8 cellular contexts compared by ENCODE assay signal in genomic region chr6:28838289-28838633, GRCh38.
DNase-seq lines count a peak whose midpoint lies in the region; ATAC-seq and TF ChIP-seq lines count a peak whose summit lies in the region.

No MANE protein-coding gene starts in this region.

- H3K27ac ChIP-seq in HCT116 (ENCODE audit: low read depth, low read length), result peak overlapping the region; percentile 67

- H4K20me1 ChIP-seq in HCT116 (ENCODE audit: insufficient read depth), result no peaks in the 10 kb centered on the region

- DNase-seq in ELF-1 (ENCODE audit: low read depth, low spot score) (peak; percentile 84), HCT116 (ENCODE audit: low read depth, low spot score) (no peak), NB4 (ENCODE audit: low read depth) (peak; percentile 75), amygdala (lab: John Stamatoyannopoulos, UW) (peak in 42 of 56 donors; percentile 4 to 86 (median 52)), hepatic stellate cell (ENCODE audit: low spot score) (peak; percentile 29), retina (peak; percentile 92), AG20443 (ENCODE audit: low spot score) (no peak)

- no peaks in the 10 kb centered on the region for H3K9me3 ChIP-seq in HCT116 (ENCODE audit: control insufficient read depth in 1 of 2, insufficient read depth in 1 of 2, low read depth in 1 of 2, low read length in 2 of 2)

- H3K79me2 ChIP-seq in HCT116 (ENCODE audit: insufficient read depth, low read length), result no peaks in the 10 kb centered on the region

- peak overlapping the region; percentile 95 for H2AFZ ChIP-seq in HCT116 (ENCODE audit: low read depth, low read length, poor library complexity, severe bottlenecking)

- H3K9me2 ChIP-seq in HCT116 (ENCODE audit: insufficient read depth), result no peaks in the 10 kb centered on the region

- TF ChIP-seq POLR2A in HCT116 (IDR thresholded peaks at IDR 0.05; ENCODE audit: borderline replicate concordance, extremely low read depth, insufficient read depth, insufficient read length) (no peak), NB4 (IDR thresholded peaks at IDR 0.05; ENCODE audit: extremely low read depth, insufficient read length) (no peak)

- peak overlapping the region; percentile 90 for H3K27ac Mint-ChIP-seq in T-helper 1 cell treated with Interleukin-12 subunit alpha and Interleukin-12 subunit beta and Interleukin-4 antibody, amounts not matched to agents 30 μg/mL and 1 μg/mL, for 36 hours

- peaks cover 58% of the 10 kb centered on the region for H3K27me3 Mint-ChIP-seq in T-helper 1 cell treated with Interleukin-12 subunit alpha and Interleukin-12 subunit beta and Interleukin-4 antibody, amounts not matched to agents 30 μg/mL and 1 μg/mL, for 36 hours (ENCODE audit: low read depth)

- RAD21 ChIA-PET in HCT116 (lab: Charles Lee; ENCODE audit: low non-redundant PET in 1 of 2, low total read pairs in 2 of 2, uncharacterized antibody in 2 of 2, unreplicated experiment in 2 of 2), result interaction anchor here (0.8 to 1.1 kb wide), 2 partner anchors 15 to 66 kb away, joined by 3 read pairs; no protein-coding TSS in a partner anchor

- H3K4me3 Mint-ChIP-seq in T-helper 1 cell treated with Interleukin-12 subunit alpha and Interleukin-12 subunit beta and Interleukin-4 antibody, amounts not matched to agents 30 μg/mL and 1 μg/mL, for 36 hours, result peak overlapping the region; percentile 95

- peaks cover 21% of the 10 kb centered on the region for H3K4me1 Mint-ChIP-seq in T-helper 1 cell treated with Interleukin-12 subunit alpha and Interleukin-12 subunit beta and Interleukin-4 antibody, amounts not matched to agents 30 μg/mL and 1 μg/mL, for 36 hours (ENCODE audit: low read depth)

- intact Hi-C loops in HCT116 (cut with micrococcal nuclease), result loop anchor here (1.0 to 5.0 kb wide), 5 partner anchors 58 to 389 kb away; no protein-coding TSS in a partner anchor

- peak overlapping the region; percentile 58 for H3K9ac ChIP-seq in HCT116 (ENCODE audit: low read length)

- H3K4me1 ChIP-seq in HCT116 (ENCODE audit: control insufficient read depth in 1 of 2, insufficient read depth in 2 of 2, low read length in 2 of 2), result peaks cover 3 to 19% of the 10 kb centered on the region in 2 experiments; a peak in 3 of 4 replicates

- no peaks in the 10 kb centered on the region for H3K9me3 Mint-ChIP-seq in T-helper 1 cell treated with Interleukin-12 subunit alpha and Interleukin-12 subunit beta and Interleukin-4 antibody, amounts not matched to agents 30 μg/mL and 1 μg/mL, for 36 hours

- POLR2A ChIA-PET in HCT116 (lab: Charles Lee), result interaction anchor here (1.0 to 2.3 kb wide), 9 partner anchors 15 to 164 kb away, joined by 3 to 14 read pairs (median 4); partner anchors contain the start of gene TRIM27

- no TSS peak for BruUV-seq in HCT116 (replicated peaks; lab: Mats Ljungman, UMichigan)

- TF ChIP-seq CTCF in HCT116 (IDR thresholded peaks at IDR 0.05 in 2 of 3, conservative IDR thresholded peaks at IDR 0.05 in 1 of 3; ENCODE audit: borderline replicate concordance in 1 of 3, insufficient read depth in 1 of 3, low read depth in 2 of 3, low read length in 2 of 3), result no peak
- no peak for TF ChIP-seq CTCF in NB4 (IDR thresholded peaks at IDR 0.05; ENCODE audit: low read depth, low read length)

- peak; percentile 54 for ATAC-seq in HCT116

- H3K36me3 Mint-ChIP-seq in T-helper 1 cell treated with Interleukin-12 subunit alpha and Interleukin-12 subunit beta and Interleukin-4 antibody, amounts not matched to agents 30 μg/mL and 1 μg/mL, for 36 hours (ENCODE audit: low read depth), result peaks cover 2% of the 10 kb centered on the region

- no peaks in the 10 kb centered on the region for H3K36me3 ChIP-seq in HCT116 (ENCODE audit: control insufficient read depth in 1 of 2, insufficient read depth in 2 of 2, low read length in 2 of 2)

- CTCF ChIA-PET in HCT116 (lab: Charles Lee), result interaction anchor here (0.8 to 2.0 kb wide), 18 partner anchors 21 to 389 kb away, joined by 3 to 10 read pairs (median 5); partner anchors contain the start of gene TRIM27

- peak overlapping the region; percentile 55 to 67 for H3K4me3 ChIP-seq in HCT116 (replicated peaks in 1 of 2; ENCODE audit: low read depth in 1 of 2, low read length in 2 of 2)
- peak overlapping the region; percentile 86 for H3K4me3 ChIP-seq in NB4 (ENCODE audit: low read depth, low read length)

- no peak for TF ChIP-seq RAD21 in HCT116 (IDR thresholded peaks at IDR 0.05; ENCODE audit: low read depth)

- H3K4me2 ChIP-seq in HCT116 (ENCODE audit: low read length), result peak overlapping the region; percentile 87

- no peaks in the 10 kb centered on the region for H3K27me3 ChIP-seq in HCT116 (ENCODE audit: insufficient read depth, low read length)

TF ChIP-seq in HCT116, 20 proteins besides CTCF, POLR2A, EP300 and RAD21:
- no peak for TF ChIP-seq CEBPB (IDR thresholded peaks at IDR 0.05; ENCODE audit: low read depth)
- TF ChIP-seq ZNF274 (IDR thresholded peaks at IDR 0.05; ENCODE audit: low read depth, low read length), result no peak
- peak; percentile 95 for TF ChIP-seq ATF3 (IDR thresholded peaks at IDR 0.05)
- TF ChIP-seq FOSL1 (IDR thresholded peaks at IDR 0.05; ENCODE audit: low read depth), result no peak; the same call in 1 of the 2 replicates
- no peak for TF ChIP-seq JUND (IDR thresholded peaks at IDR 0.05)
- TF ChIP-seq ZFX (IDR thresholded peaks at IDR 0.05), result no peak
- TF ChIP-seq SP1 (IDR thresholded peaks at IDR 0.05; ENCODE audit: low read depth), result peak; percentile 27; the same call in 1 of the 2 replicates
- no peak for TF ChIP-seq EZH2phosphoT487 (IDR thresholded peaks at IDR 0.05; ENCODE audit: borderline replicate concordance)
- no peak for TF ChIP-seq YY1 (IDR thresholded peaks at IDR 0.05; ENCODE audit: extremely low read depth, insufficient replicate concordance, low read depth, low read length)
- TF ChIP-seq POLR2AphosphoS5 (IDR thresholded peaks at IDR 0.05; ENCODE audit: low read depth, low read length), result 0 out of 2 replicates have a peak, but pooled peaks have one; percentile 19
- peak; percentile 86 for TF ChIP-seq MAX (IDR thresholded peaks at IDR 0.05)
- no peak for TF ChIP-seq SRF (IDR thresholded peaks at IDR 0.05; ENCODE audit: low read depth)
- no peak for TF ChIP-seq REST (IDR thresholded peaks at IDR 0.05; ENCODE audit: low read depth)
- TF ChIP-seq ELF1 (IDR thresholded peaks at IDR 0.05; ENCODE audit: borderline replicate concordance, low read depth), result no peak
- peak; percentile 91 for TF ChIP-seq EGR1 (IDR thresholded peaks at IDR 0.05; ENCODE audit: low read depth)
- TF ChIP-seq CBX3 (IDR thresholded peaks at IDR 0.05; ENCODE audit: low read depth), result peak; percentile 65; the same call in 1 of the 2 replicates

Comparison
In these comparisons a context has a peak if more than half of its experiments do, and no peak if none do; other contexts are left out.
1. DNase-seq: peak in ELF-1 (single experiment), NB4 (single experiment), amygdala (42 of 56), hepatic stellate cell (single experiment) and retina (single experiment); none in HCT116 (single experiment) and AG20443 (single experiment).